9 cellular contexts compared by ENCODE assay signal in the genomic region with DNA sequence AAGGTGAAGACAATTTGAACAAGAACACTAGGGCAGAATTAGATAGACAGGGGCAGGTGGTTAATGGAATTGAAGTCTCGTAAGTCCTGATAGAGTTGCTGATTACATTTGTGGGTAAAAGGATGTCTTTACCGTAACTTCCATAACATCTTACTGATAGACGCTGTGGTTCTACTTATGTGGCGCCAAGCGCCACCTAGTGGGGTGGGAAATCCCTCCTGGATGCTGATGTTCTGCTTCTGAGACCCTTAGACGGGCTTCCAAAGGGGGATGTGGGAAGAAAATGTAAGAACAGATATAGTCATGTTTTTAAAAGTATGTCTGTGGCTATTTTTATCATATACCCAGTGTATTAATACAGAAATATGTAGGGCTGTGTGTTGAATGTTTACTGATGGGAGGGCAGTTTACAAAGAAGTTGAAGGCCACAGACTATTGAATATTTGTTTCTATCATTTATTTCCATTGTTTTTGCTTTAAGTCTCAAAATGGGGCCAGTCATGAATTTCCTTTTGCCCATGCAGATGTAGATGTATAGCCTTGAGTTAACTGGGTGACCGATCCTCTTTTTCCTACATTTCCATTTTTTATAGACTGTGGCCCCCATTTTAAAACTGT. TPM values are rescaled to one million over a fixed set of nuclear protein-coding genes. Genes with fewer than 3 reads are reported as not detected.
A peak's percentile ranks its signal among the peaks of the same experiment; 100 is the strongest.
DNase-seq lines count a peak whose midpoint lies in the region; ATAC-seq and TF ChIP-seq lines count a peak whose summit lies in the region.
"Had no signal": no experiment of that assay in that cellular context is flagged by ENCODE, and none has a peak within 500 bp of the region (broad histone marks: within the 10 kb centered on the region; RNA-seq: fewer than 3 reads in every experiment).

No MANE protein-coding gene starts in this region.

- peaks cover 4% of the 10 kb centered on the region for H3K27me3 Mint-ChIP-seq in nephron (ENCODE audit: low read depth)

- no peak overlapping the region for H3K27ac Mint-ChIP-seq in nephron

- DNase-seq in Caki2 (ENCODE audit: low read depth) (peak; percentile 19), dorsolateral prefrontal cortex (peak in 7 of 10 donors; percentile 21 to 66 (median 45)), NCI-H2171 treated with DMSO at 0.1 percent for 48 hours (lab: John Stamatoyannopoulos, UW) (no peak), middle frontal gyrus (ENCODE audit: extremely low spot score, low spot score) (no peak)
- peak; percentile 68 for DNase-seq in Jurkat, Clone E6-1 (ENCODE audit: low read depth, low spot score)
- peak; percentile 12 to 17 for DNase-seq in activated CD4-positive, alpha-beta T cell treated with anti-CD3 and anti-CD28 coated beads for 24 hours (ENCODE audit: low read depth in 2 of 2)

- in situ Hi-C loops in Caki2 (cut with HindIII; ENCODE audit: low pct_unique_long_range_greater_than_20kb, low sequenced_read_pairs) = no loop called here

- H3K27me3 ChIP-seq in dorsolateral prefrontal cortex = peaks cover 0 to 71% (median 13%) of the 10 kb centered on the region in 45 donors

- H3K27ac ChIP-seq in dorsolateral prefrontal cortex = no peak overlapping the region

- no peak overlapping the region for H3K4me3 Mint-ChIP-seq in nephron

- intact Hi-C loops in dorsolateral prefrontal cortex (cut with DNase I) = loop anchor here (5.0 to 10.0 kb wide), 2 partner anchors 79 to 82 kb away; no protein-coding TSS in a partner anchor

- TF ChIP-seq CTCF in dorsolateral prefrontal cortex (IDR thresholded peaks at IDR 0.05 in 54 of 56, conservative IDR thresholded peaks at IDR 0.05 in 2 of 56; ENCODE audit: low read depth in 1 of 56, partially characterized antibody in 56 of 56) = peak; percentile 33 to 74 (median 58)
- TF ChIP-seq CTCF in nephron (IDR thresholded peaks at IDR 0.05; ENCODE audit: unreplicated experiment in 3 of 3) = peak; percentile 41 to 52 (median 45)

- peaks cover 18% of the 10 kb centered on the region for H3K9me3 Mint-ChIP-seq in nephron

- ATAC-seq in HG03342 (IDR thresholded peaks at IDR 0.05; ENCODE audit: unreplicated experiment) = no peak

- peaks cover 11% of the 10 kb centered on the region for H3K4me1 Mint-ChIP-seq in nephron

- H3K4me3 ChIP-seq in Jurkat, Clone E6-1 (ENCODE audit: low read length) = no peak overlapping the region
- no peak overlapping the region for H3K4me3 ChIP-seq in dorsolateral prefrontal cortex

- no peaks in the 10 kb centered on the region for H3K36me3 Mint-ChIP-seq in nephron (ENCODE audit: low read depth)

RNA-seq across cellular contexts. Expression of gene TLR8, which starts 12.2 kb away (rescaled TPM):
- not detected in 2 replicates for total RNA-seq in Caki2 (2014; rRNA removed; shearing (Covaris generic); ENCODE audit: low replicate concordance)
- polyA plus RNA-seq in Jurkat, Clone E6-1 (2012; ENCODE audit: insufficient read depth, insufficient read length) = not detected
- total RNA-seq in dorsolateral prefrontal cortex = 1 to 10 TPM in 16 of 120 experiments, under 1 TPM in 89, not detected in 15; 0.10 to 2.1 (median 0.44) TPM
- total RNA-seq: LHCN-M2 had no signal

RNA-seq across cellular contexts. Expression of gene TLR7, which starts 27.3 kb away (rescaled TPM):
- total RNA-seq in Caki2 (2014; rRNA removed; shearing (Covaris generic); ENCODE audit: low replicate concordance) = not detected in 2 replicates
- not detected for polyA plus RNA-seq in Jurkat, Clone E6-1 (2012; ENCODE audit: insufficient read depth, insufficient read length)
- 1 to 10 TPM in 108 of 120 experiments, under 1 TPM in 12; 0.46 to 8.0 (median 2.2) TPM for total RNA-seq in dorsolateral prefrontal cortex

Comparison
In these comparisons a context has a peak if more than half of its experiments do, and no peak if none do; other contexts are left out.
1. DNase-seq: peak in Caki2 (single experiment), Jurkat, Clone E6-1 (single experiment), activated CD4-positive, alpha-beta T cell treated with anti-CD3 and anti-CD28 coated beads for 24 hours (2 of 2) and dorsolateral prefrontal cortex (7 of 10); none in NCI-H2171 treated with DMSO at 0.1 percent for 48 hours (single experiment) and middle frontal gyrus (single experiment).